ENCODE assay signal across 1 cellular context in the genomic region with DNA sequence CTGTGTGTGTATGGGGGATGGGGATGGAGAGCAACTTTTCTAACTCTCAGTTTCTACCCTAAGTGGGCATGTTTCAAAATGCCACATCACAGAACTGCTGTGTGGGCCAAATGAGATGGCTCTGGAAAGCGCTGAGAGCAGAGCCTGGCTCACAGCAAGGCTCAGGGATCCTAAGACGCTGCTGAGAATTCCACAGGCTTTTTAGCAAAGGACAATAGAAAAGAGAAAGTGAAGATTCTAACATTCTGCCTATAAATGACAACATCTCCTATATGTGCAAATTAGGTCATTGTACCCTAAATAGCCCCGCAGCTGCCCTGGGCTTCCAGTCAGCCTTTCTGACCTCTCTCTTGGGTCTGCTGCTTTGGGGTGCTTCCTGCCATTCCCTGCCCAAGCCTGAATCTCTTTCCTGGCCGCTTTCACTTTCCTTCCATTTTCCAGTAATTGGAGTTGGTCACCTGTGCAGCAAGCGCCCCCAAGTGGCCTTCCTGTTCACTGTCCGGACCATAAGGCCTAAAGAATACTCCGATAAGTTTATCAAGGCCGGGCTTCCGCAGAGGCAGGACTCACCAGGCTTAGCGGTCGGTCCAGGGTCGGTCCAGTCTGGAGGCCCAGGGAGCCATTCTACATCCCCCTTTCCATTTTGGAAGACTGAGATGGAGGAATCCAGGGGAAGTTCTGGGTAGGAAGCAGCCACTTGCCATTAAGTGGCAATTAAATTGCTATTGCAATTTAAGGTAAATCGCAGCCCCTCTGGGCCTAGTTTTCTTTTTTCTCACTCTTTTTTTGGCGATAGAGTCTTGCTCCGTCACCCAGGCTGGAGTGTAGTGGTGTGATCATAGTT.
TF ChIP-seq lines count a peak whose summit lies in the region.

No MANE protein-coding gene starts in this region.

TF ChIP-seq in K562, 482 proteins besides CTCF, POLR2A, EP300 and RAD21 (continued from another document and continues in another):
- TF ChIP-seq, protein P1, sequence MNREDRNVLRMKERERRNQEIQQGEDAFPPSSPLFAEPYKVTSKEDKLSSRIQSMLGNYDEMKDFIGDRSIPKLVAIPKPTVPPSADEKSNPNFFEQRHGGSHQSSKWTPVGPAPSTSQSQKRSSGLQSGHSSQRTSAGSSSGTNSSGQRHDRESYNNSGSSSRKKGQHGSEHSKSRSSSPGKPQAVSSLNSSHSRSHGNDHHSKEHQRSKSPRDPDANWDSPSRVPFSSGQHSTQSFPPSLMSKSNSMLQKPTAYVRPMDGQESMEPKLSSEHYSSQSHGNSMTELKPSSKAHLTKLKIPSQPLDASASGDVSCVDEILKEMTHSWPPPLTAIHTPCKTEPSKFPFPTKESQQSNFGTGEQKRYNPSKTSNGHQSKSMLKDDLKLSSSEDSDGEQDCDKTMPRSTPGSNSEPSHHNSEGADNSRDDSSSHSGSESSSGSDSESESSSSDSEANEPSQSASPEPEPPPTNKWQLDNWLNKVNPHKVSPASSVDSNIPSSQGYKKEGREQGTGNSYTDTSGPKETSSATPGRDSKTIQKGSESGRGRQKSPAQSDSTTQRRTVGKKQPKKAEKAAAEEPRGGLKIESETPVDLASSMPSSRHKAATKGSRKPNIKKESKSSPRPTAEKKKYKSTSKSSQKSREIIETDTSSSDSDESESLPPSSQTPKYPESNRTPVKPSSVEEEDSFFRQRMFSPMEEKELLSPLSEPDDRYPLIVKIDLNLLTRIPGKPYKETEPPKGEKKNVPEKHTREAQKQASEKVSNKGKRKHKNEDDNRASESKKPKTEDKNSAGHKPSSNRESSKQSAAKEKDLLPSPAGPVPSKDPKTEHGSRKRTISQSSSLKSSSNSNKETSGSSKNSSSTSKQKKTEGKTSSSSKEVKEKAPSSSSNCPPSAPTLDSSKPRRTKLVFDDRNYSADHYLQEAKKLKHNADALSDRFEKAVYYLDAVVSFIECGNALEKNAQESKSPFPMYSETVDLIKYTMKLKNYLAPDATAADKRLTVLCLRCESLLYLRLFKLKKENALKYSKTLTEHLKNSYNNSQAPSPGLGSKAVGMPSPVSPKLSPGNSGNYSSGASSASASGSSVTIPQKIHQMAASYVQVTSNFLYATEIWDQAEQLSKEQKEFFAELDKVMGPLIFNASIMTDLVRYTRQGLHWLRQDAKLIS (CRISPR knock-in tag; IDR thresholded peaks at IDR 0.05), result no peak
- TF ChIP-seq ZNF584 (CRISPR knock-in tag; IDR thresholded peaks at IDR 0.05; ENCODE audit: low read depth) (no peak), NFYB (IDR thresholded peaks at IDR 0.05; ENCODE audit: extremely low read depth, insufficient read length) (no peak), RBM39 (optimal IDR thresholded peaks at IDR 0.05; ENCODE audit: low read depth, low read length) (peak; percentile 89), ZNF408 (CRISPR knock-in tag; IDR thresholded peaks at IDR 0.05; ENCODE audit: low read depth) (no peak), LCOR (CRISPR knock-in tag; IDR thresholded peaks at IDR 0.05) (0 out of 2 replicates have a peak, but pooled peaks have one; percentile 36), ARID1B (IDR thresholded peaks at IDR 0.05) (peak; percentile 56), MAZ (CRISPR knock-in tag; conservative IDR thresholded peaks at IDR 0.05 in 1 of 2, IDR thresholded peaks at IDR 0.05 in 1 of 2) (peak in 1 of 2 experiments; percentile 73; a peak in 2 of 4 replicates), DPF2 (IDR thresholded peaks at IDR 0.05) (peak; percentile 30), CCAR2 (IDR thresholded peaks at IDR 0.05; ENCODE audit: low read depth, low read length) (no peak), STAT5B (CRISPR knock-in tag; IDR thresholded peaks at IDR 0.05) (no peak), COPS2 (conservative IDR thresholded peaks at IDR 0.05) (no peak), NONO (IDR thresholded peaks at IDR 0.05; ENCODE audit: low read depth in 2 of 2, low read length in 1 of 2) (0 out of 4 replicates have a peak, but pooled peaks of 1 of the 2 experiments have one; percentile 17), NFRKB (IDR thresholded peaks at IDR 0.05; ENCODE audit: low read depth) (no peak; the same call in 1 of the 2 replicates), ZNF668 (CRISPR knock-in tag; IDR thresholded peaks at IDR 0.05) (no peak), PRPF4 (IDR thresholded peaks at IDR 0.05; ENCODE audit: insufficient read depth, low read depth, low read length, poor library complexity, severe bottlenecking) (no peak), SRSF1 (IDR thresholded peaks at IDR 0.05; ENCODE audit: low read depth, low read length) (no peak), ZEB2 (IDR thresholded peaks at IDR 0.05) (peak; percentile 57; the same call in 1 of the 2 replicates), TSC22D4 (tag; IDR thresholded peaks at IDR 0.05) (no peak), ZKSCAN8 (CRISPR knock-in tag; IDR thresholded peaks at IDR 0.05) (no peak), PCBP2 (IDR thresholded peaks at IDR 0.05; ENCODE audit: low read depth, low read length, poor library complexity, severe bottlenecking) (no peak), SNRNP70 (optimal IDR thresholded peaks at IDR 0.05; ENCODE audit: low read depth, low read length) (no peak), SAP30 (IDR thresholded peaks at IDR 0.05; ENCODE audit: borderline replicate concordance, insufficient read depth, low read depth, low read length, poor library complexity, severe bottlenecking) (no peak), SMARCA4 (IDR thresholded peaks at IDR 0.05) (peak; percentile 86), ZFX (CRISPR knock-in tag; IDR thresholded peaks at IDR 0.05) (peak; percentile 92), NEUROD1 (IDR thresholded peaks at IDR 0.05; ENCODE audit: borderline replicate concordance, low read depth, low read length, partially characterized antibody) (peak; percentile 33), PRMT5 (CRISPR knock-in tag; IDR thresholded peaks at IDR 0.05) (no peak), NR2C2 (CRISPR knock-in tag; IDR thresholded peaks at IDR 0.05) (no peak), NR2C2 (tag; IDR thresholded peaks at IDR 0.05) (peak; percentile 64), ETS2 (tag; IDR thresholded peaks at IDR 0.05; ENCODE audit: borderline replicate concordance, poor library complexity, severe bottlenecking) (no peak), ELF2 (CRISPR knock-in tag; IDR thresholded peaks at IDR 0.05) (no peak), GABPB1 (CRISPR knock-in tag; IDR thresholded peaks at IDR 0.05) (peak; percentile 59; the same call in 1 of the 2 replicates), FOSL1 (tag; conservative IDR thresholded peaks at IDR 0.05) (peak; percentile 14; the same call in 1 of the 2 replicates), ZNF140 (CRISPR knock-in tag; IDR thresholded peaks at IDR 0.05) (no peak), RHOXF2B (CRISPR knock-in tag; conservative IDR thresholded peaks at IDR 0.05) (no peak), DACH1 (IDR thresholded peaks at IDR 0.05; ENCODE audit: partially characterized antibody) (no peak), HDAC2 (IDR thresholded peaks at IDR 0.05) (0 out of 2 replicates have a peak, but pooled peaks have one; percentile 29), SIN3B (IDR thresholded peaks at IDR 0.05; ENCODE audit: low read depth) (no peak)
- TF ChIP-seq, protein P2, sequence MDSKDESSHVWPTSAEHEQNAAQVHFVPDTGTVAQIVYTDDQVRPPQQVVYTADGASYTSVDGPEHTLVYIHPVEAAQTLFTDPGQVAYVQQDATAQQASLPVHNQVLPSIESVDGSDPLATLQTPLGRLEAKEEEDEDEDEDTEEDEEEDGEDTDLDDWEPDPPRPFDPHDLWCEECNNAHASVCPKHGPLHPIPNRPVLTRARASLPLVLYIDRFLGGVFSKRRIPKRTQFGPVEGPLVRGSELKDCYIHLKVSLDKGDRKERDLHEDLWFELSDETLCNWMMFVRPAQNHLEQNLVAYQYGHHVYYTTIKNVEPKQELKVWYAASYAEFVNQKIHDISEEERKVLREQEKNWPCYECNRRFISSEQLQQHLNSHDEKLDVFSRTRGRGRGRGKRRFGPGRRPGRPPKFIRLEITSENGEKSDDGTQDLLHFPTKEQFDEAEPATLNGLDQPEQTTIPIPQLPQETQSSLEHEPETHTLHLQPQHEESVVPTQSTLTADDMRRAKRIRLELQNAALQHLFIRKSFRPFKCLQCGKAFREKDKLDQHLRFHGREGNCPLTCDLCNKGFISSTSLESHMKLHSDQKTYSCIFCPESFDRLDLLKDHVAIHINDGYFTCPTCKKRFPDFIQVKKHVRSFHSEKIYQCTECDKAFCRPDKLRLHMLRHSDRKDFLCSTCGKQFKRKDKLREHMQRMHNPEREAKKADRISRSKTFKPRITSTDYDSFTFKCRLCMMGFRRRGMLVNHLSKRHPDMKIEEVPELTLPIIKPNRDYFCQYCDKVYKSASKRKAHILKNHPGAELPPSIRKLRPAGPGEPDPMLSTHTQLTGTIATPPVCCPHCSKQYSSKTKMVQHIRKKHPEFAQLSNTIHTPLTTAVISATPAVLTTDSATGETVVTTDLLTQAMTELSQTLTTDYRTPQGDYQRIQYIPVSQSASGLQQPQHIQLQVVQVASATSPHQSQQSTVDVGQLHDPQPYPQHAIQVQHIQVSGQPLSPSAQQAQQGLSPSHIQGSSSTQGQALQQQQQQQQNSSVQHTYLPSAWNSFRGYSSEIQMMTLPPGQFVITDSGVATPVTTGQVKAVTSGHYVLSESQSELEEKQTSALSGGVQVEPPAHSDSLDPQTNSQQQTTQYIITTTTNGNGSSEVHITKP (IDR thresholded peaks at IDR 0.05; ENCODE audit: partially characterized antibody), result no peak
- TF ChIP-seq, protein P3, sequence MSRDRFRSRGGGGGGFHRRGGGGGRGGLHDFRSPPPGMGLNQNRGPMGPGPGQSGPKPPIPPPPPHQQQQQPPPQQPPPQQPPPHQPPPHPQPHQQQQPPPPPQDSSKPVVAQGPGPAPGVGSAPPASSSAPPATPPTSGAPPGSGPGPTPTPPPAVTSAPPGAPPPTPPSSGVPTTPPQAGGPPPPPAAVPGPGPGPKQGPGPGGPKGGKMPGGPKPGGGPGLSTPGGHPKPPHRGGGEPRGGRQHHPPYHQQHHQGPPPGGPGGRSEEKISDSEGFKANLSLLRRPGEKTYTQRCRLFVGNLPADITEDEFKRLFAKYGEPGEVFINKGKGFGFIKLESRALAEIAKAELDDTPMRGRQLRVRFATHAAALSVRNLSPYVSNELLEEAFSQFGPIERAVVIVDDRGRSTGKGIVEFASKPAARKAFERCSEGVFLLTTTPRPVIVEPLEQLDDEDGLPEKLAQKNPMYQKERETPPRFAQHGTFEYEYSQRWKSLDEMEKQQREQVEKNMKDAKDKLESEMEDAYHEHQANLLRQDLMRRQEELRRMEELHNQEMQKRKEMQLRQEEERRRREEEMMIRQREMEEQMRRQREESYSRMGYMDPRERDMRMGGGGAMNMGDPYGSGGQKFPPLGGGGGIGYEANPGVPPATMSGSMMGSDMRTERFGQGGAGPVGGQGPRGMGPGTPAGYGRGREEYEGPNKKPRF (IDR thresholded peaks at IDR 0.05; ENCODE audit: low read depth, low read length), result no peak
- TF ChIP-seq, protein P4, sequence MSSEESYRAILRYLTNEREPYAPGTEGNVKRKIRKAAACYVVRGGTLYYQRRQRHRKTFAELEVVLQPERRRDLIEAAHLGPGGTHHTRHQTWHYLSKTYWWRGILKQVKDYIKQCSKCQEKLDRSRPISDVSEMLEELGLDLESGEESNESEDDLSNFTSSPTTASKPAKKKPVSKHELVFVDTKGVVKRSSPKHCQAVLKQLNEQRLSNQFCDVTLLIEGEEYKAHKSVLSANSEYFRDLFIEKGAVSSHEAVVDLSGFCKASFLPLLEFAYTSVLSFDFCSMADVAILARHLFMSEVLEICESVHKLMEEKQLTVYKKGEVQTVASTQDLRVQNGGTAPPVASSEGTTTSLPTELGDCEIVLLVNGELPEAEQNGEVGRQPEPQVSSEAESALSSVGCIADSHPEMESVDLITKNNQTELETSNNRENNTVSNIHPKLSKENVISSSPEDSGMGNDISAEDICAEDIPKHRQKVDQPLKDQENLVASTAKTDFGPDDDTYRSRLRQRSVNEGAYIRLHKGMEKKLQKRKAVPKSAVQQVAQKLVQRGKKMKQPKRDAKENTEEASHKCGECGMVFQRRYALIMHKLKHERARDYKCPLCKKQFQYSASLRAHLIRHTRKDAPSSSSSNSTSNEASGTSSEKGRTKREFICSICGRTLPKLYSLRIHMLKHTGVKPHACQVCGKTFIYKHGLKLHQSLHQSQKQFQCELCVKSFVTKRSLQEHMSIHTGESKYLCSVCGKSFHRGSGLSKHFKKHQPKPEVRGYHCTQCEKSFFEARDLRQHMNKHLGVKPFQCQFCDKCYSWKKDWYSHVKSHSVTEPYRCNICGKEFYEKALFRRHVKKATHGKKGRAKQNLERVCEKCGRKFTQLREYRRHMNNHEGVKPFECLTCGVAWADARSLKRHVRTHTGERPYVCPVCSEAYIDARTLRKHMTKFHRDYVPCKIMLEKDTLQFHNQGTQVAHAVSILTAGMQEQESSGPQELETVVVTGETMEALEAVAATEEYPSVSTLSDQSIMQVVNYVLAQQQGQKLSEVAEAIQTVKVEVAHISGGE (CRISPR knock-in tag; IDR thresholded peaks at IDR 0.05), result no peak
- TF ChIP-seq, protein P5, sequence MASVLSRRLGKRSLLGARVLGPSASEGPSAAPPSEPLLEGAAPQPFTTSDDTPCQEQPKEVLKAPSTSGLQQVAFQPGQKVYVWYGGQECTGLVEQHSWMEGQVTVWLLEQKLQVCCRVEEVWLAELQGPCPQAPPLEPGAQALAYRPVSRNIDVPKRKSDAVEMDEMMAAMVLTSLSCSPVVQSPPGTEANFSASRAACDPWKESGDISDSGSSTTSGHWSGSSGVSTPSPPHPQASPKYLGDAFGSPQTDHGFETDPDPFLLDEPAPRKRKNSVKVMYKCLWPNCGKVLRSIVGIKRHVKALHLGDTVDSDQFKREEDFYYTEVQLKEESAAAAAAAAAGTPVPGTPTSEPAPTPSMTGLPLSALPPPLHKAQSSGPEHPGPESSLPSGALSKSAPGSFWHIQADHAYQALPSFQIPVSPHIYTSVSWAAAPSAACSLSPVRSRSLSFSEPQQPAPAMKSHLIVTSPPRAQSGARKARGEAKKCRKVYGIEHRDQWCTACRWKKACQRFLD (CRISPR knock-in tag; IDR thresholded peaks at IDR 0.05), result peak; percentile 61; the same call in 1 of the 2 replicates
- TF ChIP-seq, protein P6, sequence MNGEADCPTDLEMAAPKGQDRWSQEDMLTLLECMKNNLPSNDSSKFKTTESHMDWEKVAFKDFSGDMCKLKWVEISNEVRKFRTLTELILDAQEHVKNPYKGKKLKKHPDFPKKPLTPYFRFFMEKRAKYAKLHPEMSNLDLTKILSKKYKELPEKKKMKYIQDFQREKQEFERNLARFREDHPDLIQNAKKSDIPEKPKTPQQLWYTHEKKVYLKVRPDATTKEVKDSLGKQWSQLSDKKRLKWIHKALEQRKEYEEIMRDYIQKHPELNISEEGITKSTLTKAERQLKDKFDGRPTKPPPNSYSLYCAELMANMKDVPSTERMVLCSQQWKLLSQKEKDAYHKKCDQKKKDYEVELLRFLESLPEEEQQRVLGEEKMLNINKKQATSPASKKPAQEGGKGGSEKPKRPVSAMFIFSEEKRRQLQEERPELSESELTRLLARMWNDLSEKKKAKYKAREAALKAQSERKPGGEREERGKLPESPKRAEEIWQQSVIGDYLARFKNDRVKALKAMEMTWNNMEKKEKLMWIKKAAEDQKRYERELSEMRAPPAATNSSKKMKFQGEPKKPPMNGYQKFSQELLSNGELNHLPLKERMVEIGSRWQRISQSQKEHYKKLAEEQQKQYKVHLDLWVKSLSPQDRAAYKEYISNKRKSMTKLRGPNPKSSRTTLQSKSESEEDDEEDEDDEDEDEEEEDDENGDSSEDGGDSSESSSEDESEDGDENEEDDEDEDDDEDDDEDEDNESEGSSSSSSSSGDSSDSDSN (IDR thresholded peaks at IDR 0.05; ENCODE audit: borderline replicate concordance in 1 of 2, low read depth in 2 of 2, low read length in 2 of 2), result peak; percentile 68 to 89; a peak in 3 of 4 replicates
